ENCODE assay signal across 1 cellular context in genomic region chr17:80991645-80992076, GRCh38.
TF ChIP-seq lines count a peak whose summit lies in the region.

Gene CHMP6, plus strand, starts transcription at chr17:80991841. Its CDS starts 78 bp downstream, at chr17:80991919.

TF ChIP-seq in HepG2, 621 proteins besides CTCF, POLR2A, EP300 and RAD21 (continued from another document and continues in another):
- TF ChIP-seq, protein P1, sequence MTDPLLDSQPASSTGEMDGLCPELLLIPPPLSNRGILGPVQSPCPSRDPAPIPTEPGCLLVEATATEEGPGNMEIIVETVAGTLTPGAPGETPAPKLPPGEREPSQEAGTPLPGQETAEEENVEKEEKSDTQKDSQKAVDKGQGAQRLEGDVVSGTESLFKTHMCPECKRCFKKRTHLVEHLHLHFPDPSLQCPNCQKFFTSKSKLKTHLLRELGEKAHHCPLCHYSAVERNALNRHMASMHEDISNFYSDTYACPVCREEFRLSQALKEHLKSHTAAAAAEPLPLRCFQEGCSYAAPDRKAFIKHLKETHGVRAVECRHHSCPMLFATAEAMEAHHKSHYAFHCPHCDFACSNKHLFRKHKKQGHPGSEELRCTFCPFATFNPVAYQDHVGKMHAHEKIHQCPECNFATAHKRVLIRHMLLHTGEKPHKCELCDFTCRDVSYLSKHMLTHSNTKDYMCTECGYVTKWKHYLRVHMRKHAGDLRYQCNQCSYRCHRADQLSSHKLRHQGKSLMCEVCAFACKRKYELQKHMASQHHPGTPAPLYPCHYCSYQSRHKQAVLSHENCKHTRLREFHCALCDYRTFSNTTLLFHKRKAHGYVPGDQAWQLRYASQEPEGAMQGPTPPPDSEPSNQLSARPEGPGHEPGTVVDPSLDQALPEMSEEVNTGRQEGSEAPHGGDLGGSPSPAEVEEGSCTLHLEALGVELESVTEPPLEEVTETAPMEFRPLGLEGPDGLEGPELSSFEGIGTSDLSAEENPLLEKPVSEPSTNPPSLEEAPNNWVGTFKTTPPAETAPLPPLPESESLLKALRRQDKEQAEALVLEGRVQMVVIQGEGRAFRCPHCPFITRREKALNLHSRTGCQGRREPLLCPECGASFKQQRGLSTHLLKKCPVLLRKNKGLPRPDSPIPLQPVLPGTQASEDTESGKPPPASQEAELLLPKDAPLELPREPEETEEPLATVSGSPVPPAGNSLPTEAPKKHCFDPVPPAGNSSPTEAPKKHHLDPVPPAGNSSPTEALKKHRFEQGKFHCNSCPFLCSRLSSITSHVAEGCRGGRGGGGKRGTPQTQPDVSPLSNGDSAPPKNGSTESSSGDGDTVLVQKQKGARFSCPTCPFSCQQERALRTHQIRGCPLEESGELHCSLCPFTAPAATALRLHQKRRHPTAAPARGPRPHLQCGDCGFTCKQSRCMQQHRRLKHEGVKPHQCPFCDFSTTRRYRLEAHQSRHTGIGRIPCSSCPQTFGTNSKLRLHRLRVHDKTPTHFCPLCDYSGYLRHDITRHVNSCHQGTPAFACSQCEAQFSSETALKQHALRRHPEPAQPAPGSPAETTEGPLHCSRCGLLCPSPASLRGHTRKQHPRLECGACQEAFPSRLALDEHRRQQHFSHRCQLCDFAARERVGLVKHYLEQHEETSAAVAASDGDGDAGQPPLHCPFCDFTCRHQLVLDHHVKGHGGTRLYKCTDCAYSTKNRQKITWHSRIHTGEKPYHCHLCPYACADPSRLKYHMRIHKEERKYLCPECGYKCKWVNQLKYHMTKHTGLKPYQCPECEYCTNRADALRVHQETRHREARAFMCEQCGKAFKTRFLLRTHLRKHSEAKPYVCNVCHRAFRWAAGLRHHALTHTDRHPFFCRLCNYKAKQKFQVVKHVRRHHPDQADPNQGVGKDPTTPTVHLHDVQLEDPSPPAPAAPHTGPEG (CRISPR knock-in tag; IDR thresholded peaks at IDR 0.05), result no peak; the same call in 1 of the 2 replicates
- no peak for TF ChIP-seq CERS6 (CRISPR knock-in tag; IDR thresholded peaks at IDR 0.05)
- TF ChIP-seq ZBTB44 (CRISPR knock-in tag; IDR thresholded peaks at IDR 0.05), result no peak
- TF ChIP-seq, protein P2, sequence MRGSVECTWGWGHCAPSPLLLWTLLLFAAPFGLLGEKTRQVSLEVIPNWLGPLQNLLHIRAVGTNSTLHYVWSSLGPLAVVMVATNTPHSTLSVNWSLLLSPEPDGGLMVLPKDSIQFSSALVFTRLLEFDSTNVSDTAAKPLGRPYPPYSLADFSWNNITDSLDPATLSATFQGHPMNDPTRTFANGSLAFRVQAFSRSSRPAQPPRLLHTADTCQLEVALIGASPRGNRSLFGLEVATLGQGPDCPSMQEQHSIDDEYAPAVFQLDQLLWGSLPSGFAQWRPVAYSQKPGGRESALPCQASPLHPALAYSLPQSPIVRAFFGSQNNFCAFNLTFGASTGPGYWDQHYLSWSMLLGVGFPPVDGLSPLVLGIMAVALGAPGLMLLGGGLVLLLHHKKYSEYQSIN (CRISPR knock-in tag; IDR thresholded peaks at IDR 0.05; ENCODE audit: borderline replicate concordance), result no peak
- 0 out of 2 replicates have a peak, but pooled peaks have one; percentile 23 for TF ChIP-seq CBX5 (CRISPR knock-in tag; IDR thresholded peaks at IDR 0.05; ENCODE audit: borderline replicate concordance)
- TF ChIP-seq ZNF629 (CRISPR knock-in tag; conservative IDR thresholded peaks at IDR 0.05), result no peak
- no peak for TF ChIP-seq GFI1 (CRISPR knock-in tag; IDR thresholded peaks at IDR 0.05; ENCODE audit: borderline replicate concordance)
- TF ChIP-seq ISL2 (CRISPR knock-in tag; IDR thresholded peaks at IDR 0.05), result no peak
- TF ChIP-seq PTBP1 (IDR thresholded peaks at IDR 0.05; ENCODE audit: low read depth, low read length, poor library complexity, severe bottlenecking), result no peak
- TF ChIP-seq NR0B2 (CRISPR knock-in tag; IDR thresholded peaks at IDR 0.05), result peak; percentile 41; the same call in 1 of the 2 replicates
- TF ChIP-seq ZNF607 (CRISPR knock-in tag; IDR thresholded peaks at IDR 0.05; ENCODE audit: borderline replicate concordance), result no peak
- TF ChIP-seq, protein P3, sequence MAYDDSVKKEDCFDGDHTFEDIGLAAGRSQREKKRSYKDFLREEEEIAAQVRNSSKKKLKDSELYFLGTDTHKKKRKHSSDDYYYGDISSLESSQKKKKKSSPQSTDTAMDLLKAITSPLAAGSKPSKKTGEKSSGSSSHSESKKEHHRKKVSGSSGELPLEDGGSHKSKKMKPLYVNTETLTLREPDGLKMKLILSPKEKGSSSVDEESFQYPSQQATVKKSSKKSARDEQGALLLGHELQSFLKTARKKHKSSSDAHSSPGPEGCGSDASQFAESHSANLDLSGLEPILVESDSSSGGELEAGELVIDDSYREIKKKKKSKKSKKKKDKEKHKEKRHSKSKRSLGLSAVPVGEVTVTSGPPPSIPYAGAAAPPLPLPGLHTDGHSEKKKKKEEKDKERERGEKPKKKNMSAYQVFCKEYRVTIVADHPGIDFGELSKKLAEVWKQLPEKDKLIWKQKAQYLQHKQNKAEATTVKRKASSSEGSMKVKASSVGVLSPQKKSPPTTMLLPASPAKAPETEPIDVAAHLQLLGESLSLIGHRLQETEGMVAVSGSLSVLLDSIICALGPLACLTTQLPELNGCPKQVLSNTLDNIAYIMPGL (CRISPR knock-in tag; IDR thresholded peaks at IDR 0.05; ENCODE audit: borderline replicate concordance in 1 of 2, low read depth in 1 of 2), result peak in 1 of 2 experiments; percentile 72; a peak in 1 of 4 replicates
- TF ChIP-seq AKNA (CRISPR knock-in tag; IDR thresholded peaks at IDR 0.05; ENCODE audit: borderline replicate concordance), result no peak
- peak; percentile 32; the same call in 1 of the 2 replicates for TF ChIP-seq ZSCAN29 (CRISPR knock-in tag; conservative IDR thresholded peaks at IDR 0.05)
- TF ChIP-seq SPEN (CRISPR knock-in tag; IDR thresholded peaks at IDR 0.05; ENCODE audit: low read depth), result peak; percentile 83; the same call in 1 of the 2 replicates
- TF ChIP-seq GATAD1 (CRISPR knock-in tag; IDR thresholded peaks at IDR 0.05), result peak; percentile 89
- no peak for TF ChIP-seq ZBTB25 (CRISPR knock-in tag; IDR thresholded peaks at IDR 0.05)
- TF ChIP-seq PCBP1 (IDR thresholded peaks at IDR 0.05; ENCODE audit: borderline replicate concordance, low read depth, low read length), result no peak
- TF ChIP-seq ZNF331 (CRISPR knock-in tag; IDR thresholded peaks at IDR 0.05), result peak; percentile 39; the same call in 1 of the 2 replicates
- no peak for TF ChIP-seq ZNF280B (CRISPR knock-in tag; IDR thresholded peaks at IDR 0.05; ENCODE audit: borderline replicate concordance)
- no peak; the same call in 1 of the 2 replicates for TF ChIP-seq ZNF766 (CRISPR knock-in tag; IDR thresholded peaks at IDR 0.05; ENCODE audit: borderline replicate concordance)
- TF ChIP-seq SNAI1 (CRISPR knock-in tag; IDR thresholded peaks at IDR 0.05; ENCODE audit: borderline replicate concordance), result no peak
- no peak for TF ChIP-seq U2AF2 (IDR thresholded peaks at IDR 0.05; ENCODE audit: low read depth, low read length)
- TF ChIP-seq ZNF709 (CRISPR knock-in tag; IDR thresholded peaks at IDR 0.05), result no peak
- 0 out of 2 replicates have a peak, but pooled peaks have one; percentile 21 for TF ChIP-seq CAMTA2 (CRISPR knock-in tag; IDR thresholded peaks at IDR 0.05; ENCODE audit: borderline replicate concordance)
- TF ChIP-seq ZNF260 (CRISPR knock-in tag; IDR thresholded peaks at IDR 0.05; ENCODE audit: borderline replicate concordance, low read depth), result no peak
- TF ChIP-seq, protein P4, sequence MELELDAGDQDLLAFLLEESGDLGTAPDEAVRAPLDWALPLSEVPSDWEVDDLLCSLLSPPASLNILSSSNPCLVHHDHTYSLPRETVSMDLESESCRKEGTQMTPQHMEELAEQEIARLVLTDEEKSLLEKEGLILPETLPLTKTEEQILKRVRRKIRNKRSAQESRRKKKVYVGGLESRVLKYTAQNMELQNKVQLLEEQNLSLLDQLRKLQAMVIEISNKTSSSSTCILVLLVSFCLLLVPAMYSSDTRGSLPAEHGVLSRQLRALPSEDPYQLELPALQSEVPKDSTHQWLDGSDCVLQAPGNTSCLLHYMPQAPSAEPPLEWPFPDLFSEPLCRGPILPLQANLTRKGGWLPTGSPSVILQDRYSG (CRISPR knock-in tag; IDR thresholded peaks at IDR 0.05), result no peak
- TF ChIP-seq CBX2 (IDR thresholded peaks at IDR 0.05; ENCODE audit: low read depth, low read length), result no peak
- no peak for TF ChIP-seq CBX2 (CRISPR knock-in tag; IDR thresholded peaks at IDR 0.05; ENCODE audit: low read depth)
- TF ChIP-seq ASH2L (IDR thresholded peaks at IDR 0.05; ENCODE audit: insufficient read length, low read depth, low read length), result peak; percentile 68
- TF ChIP-seq PRMT3 (CRISPR knock-in tag; IDR thresholded peaks at IDR 0.05; ENCODE audit: borderline replicate concordance, low read depth), result no peak
- no peak for TF ChIP-seq SMYD3 (CRISPR knock-in tag; IDR thresholded peaks at IDR 0.05)
- no peak for TF ChIP-seq ZFP36L2 (CRISPR knock-in tag; IDR thresholded peaks at IDR 0.05)
- TF ChIP-seq TGIF2 (CRISPR knock-in tag; IDR thresholded peaks at IDR 0.05), result no peak
- TF ChIP-seq SRF (IDR thresholded peaks at IDR 0.05; ENCODE audit: low read depth, low read length), result no peak
- TF ChIP-seq ZMYM2 (CRISPR knock-in tag; IDR thresholded peaks at IDR 0.05), result no peak; the same call in 1 of the 2 replicates
